ENCODE assay signal across 13 cellular contexts in the genomic region with DNA sequence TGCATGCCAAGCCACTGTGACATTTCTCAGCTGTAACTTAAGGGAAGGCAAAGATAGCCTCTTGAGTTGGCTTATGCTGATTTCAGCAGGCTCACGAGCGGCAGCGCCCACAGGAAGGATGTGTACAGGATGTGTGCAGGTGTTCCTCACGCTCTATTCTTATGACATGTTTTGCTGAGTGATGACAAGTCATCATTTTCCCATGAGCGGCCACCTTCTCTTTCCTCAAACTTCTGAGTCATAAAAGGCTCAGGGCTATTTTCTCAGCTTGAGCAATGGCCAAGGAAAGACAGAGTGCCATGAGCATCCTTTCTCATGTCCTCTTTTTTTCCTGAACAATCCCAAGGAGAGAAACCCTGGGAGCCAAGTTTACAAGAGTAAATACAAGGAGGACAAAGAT.
DNase-seq lines count a peak whose midpoint lies in the region; ATAC-seq and TF ChIP-seq lines count a peak whose summit lies in the region.
"Had no signal": no experiment of that assay in that cellular context is flagged by ENCODE, and none has a peak within 500 bp of the region (broad histone marks: within the 10 kb centered on the region; RNA-seq: fewer than 3 reads in every experiment).

No MANE protein-coding gene starts in this region.

- peak; percentile 19 for DNase-seq in activated CD4-positive, alpha-beta T cell treated with anti-CD3 and anti-CD28 coated beads for 48 hours
- DNase-seq in activated CD4-positive, alpha-beta T cell treated with anti-CD3 and anti-CD28 coated beads for 4 hours: no peak
- DNase-seq in UCSD-AML1 (lab: John Stamatoyannopoulos, UW; ENCODE audit: unreplicated experiment) (peak; percentile 18), kidney epithelial cell (ENCODE audit: low read depth) (peak; percentile 10), testis (no peak)
- DNase-seq: amniotic stem cell, COR-L47, Peyer's patch, small intestine had no signal

- H3K4me3 ChIP-seq in kidney epithelial cell (ENCODE audit: low read depth, low read length): no peak overlapping the region
- no peak overlapping the region for H3K4me3 ChIP-seq in testis
- H3K4me3 ChIP-seq: coronary artery, Peyer's patch had no signal

- no peaks in the 10 kb centered on the region for H3K36me3 ChIP-seq in kidney epithelial cell (ENCODE audit: control insufficient read depth, insufficient read depth, low read length)
- no peaks in the 10 kb centered on the region for H3K36me3 ChIP-seq in testis (ENCODE audit: low read depth, missing control alignments)
- H3K36me3 ChIP-seq: Peyer's patch had no signal

- no peaks in the 10 kb centered on the region for H3K9me3 ChIP-seq in testis
- H3K9me3 ChIP-seq: Peyer's patch had no signal

- WGBS in testis, 2 donors: 85 to 92% methylated on average over 5 of the region's 5 CpGs

- intact Hi-C loops in testis (cut with DNase I; ENCODE audit: low total_unique reads): no loop called here

- no peaks in the 10 kb centered on the region for H3K4me1 ChIP-seq in testis
- H3K4me1 ChIP-seq: Peyer's patch had no signal

- H3K27me3 ChIP-seq in kidney epithelial cell (ENCODE audit: control insufficient read depth, insufficient read depth, low read length) (no peaks in the 10 kb centered on the region), testis (no peaks in the 10 kb centered on the region)
- H3K27me3 ChIP-seq: Peyer's patch had no signal

- TF ChIP-seq POLR2A in testis (IDR thresholded peaks at IDR 0.05): no peak

- no peak overlapping the region for H3K27ac ChIP-seq in testis
- H3K27ac ChIP-seq: coronary artery, Peyer's patch had no signal

- peak; percentile 57 for ATAC-seq in HG03354 (IDR thresholded peaks at IDR 0.05; ENCODE audit: poor library complexity, severe bottlenecking, unreplicated experiment)
- no peak for ATAC-seq in HG03521 (IDR thresholded peaks at IDR 0.05; ENCODE audit: unreplicated experiment)
- no peak for ATAC-seq in HG03469 (IDR thresholded peaks at IDR 0.05; ENCODE audit: unreplicated experiment)

- TF ChIP-seq CTCF in kidney epithelial cell (IDR thresholded peaks at IDR 0.05; ENCODE audit: insufficient read depth, low read length, poor library complexity, severe bottlenecking) (no peak), testis (IDR thresholded peaks at IDR 0.05) (no peak)

Comparison
In these comparisons a context has a peak if more than half of its experiments do, and no peak if none do; other contexts are left out.
1. DNase-seq: peak in activated CD4-positive, alpha-beta T cell treated with anti-CD3 and anti-CD28 coated beads for 48 hours (single experiment), UCSD-AML1 (single experiment) and kidney epithelial cell (single experiment); none in activated CD4-positive, alpha-beta T cell treated with anti-CD3 and anti-CD28 coated beads for 4 hours (0 of 2) and testis (single experiment).